ENCODE assay signal across 3 cellular contexts in the genomic region with DNA sequence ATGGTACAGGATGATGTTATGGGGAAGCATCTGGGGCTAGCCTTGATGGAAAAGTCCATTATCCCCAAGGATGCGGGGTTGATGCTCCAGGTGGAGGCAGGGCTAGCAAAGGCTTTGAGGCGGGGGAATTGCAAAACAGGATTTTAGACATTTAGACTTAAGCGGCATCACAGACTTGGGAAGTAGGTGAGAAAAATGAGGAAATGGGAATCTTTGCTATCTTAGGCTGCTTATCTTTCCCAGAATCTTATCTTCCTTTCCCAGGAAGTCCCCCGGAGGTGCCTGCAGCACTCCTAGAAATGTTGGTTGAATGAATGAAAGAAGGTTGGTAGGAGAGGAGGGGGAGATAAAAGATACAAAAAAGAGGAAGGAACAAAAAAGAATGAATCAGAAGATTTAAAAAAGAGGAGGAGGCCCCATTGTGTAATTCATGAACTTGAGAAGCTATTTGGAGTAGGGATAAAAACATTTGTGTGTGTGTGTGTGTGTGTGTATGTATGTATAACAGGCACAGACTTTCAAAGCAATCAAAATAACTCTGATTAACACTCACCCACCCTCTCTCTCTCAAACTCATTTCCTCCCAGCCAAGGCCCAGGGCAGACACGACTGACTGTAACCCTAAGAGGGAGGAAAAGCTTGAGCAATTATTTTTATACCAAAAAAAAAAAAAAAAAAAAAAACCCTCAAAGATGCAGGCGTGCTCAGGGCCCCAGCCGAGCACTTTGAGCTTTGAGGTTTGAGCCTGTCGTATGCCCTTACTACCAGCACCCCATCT.
A peak's percentile ranks its signal among the peaks of the same experiment; 100 is the strongest.
TF ChIP-seq lines count a peak whose summit lies in the region.

No MANE protein-coding gene starts in this region.

TF ChIP-seq in IMR-90, 13 proteins besides CTCF, POLR2A, EP300 and RAD21:
- TF ChIP-seq CEBPB (IDR thresholded peaks at IDR 0.05; ENCODE audit: low read depth, low read length), result peak; percentile 68
- TF ChIP-seq, protein P1, sequence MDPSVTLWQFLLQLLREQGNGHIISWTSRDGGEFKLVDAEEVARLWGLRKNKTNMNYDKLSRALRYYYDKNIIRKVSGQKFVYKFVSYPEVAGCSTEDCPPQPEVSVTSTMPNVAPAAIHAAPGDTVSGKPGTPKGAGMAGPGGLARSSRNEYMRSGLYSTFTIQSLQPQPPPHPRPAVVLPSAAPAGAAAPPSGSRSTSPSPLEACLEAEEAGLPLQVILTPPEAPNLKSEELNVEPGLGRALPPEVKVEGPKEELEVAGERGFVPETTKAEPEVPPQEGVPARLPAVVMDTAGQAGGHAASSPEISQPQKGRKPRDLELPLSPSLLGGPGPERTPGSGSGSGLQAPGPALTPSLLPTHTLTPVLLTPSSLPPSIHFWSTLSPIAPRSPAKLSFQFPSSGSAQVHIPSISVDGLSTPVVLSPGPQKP (IDR thresholded peaks at IDR 0.05; ENCODE audit: borderline replicate concordance, low read depth, low read length), result no peak
TF ChIP-seq in IMR-90: peak in this region for 1.

TF ChIP-seq in HEK293T, 16 proteins besides CTCF, POLR2A, EP300 and RAD21:
- TF ChIP-seq CTBP1 (IDR thresholded peaks at IDR 0.05; ENCODE audit: borderline replicate concordance) (no peak), SUZ12 (IDR thresholded peaks at IDR 0.05) (no peak), BHLHE40 (IDR thresholded peaks at IDR 0.05; ENCODE audit: borderline replicate concordance) (no peak), FOXK2 (IDR thresholded peaks at IDR 0.05) (no peak), TARDBP (IDR thresholded peaks at IDR 0.05) (no peak), LEF1 (IDR thresholded peaks at IDR 0.05; ENCODE audit: borderline replicate concordance) (no peak), ARNT (IDR thresholded peaks at IDR 0.05) (no peak)

TF ChIP-seq in WTC11, 78 proteins besides CTCF, POLR2A, EP300 and RAD21:
- no peak for TF ChIP-seq ZNF121 (CRISPR knock-in tag; IDR thresholded peaks at IDR 0.05)
- TF ChIP-seq, protein P2, sequence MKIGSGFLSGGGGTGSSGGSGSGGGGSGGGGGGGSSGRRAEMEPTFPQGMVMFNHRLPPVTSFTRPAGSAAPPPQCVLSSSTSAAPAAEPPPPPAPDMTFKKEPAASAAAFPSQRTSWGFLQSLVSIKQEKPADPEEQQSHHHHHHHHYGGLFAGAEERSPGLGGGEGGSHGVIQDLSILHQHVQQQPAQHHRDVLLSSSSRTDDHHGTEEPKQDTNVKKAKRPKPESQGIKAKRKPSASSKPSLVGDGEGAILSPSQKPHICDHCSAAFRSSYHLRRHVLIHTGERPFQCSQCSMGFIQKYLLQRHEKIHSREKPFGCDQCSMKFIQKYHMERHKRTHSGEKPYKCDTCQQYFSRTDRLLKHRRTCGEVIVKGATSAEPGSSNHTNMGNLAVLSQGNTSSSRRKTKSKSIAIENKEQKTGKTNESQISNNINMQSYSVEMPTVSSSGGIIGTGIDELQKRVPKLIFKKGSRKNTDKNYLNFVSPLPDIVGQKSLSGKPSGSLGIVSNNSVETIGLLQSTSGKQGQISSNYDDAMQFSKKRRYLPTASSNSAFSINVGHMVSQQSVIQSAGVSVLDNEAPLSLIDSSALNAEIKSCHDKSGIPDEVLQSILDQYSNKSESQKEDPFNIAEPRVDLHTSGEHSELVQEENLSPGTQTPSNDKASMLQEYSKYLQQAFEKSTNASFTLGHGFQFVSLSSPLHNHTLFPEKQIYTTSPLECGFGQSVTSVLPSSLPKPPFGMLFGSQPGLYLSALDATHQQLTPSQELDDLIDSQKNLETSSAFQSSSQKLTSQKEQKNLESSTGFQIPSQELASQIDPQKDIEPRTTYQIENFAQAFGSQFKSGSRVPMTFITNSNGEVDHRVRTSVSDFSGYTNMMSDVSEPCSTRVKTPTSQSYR (CRISPR knock-in tag; IDR thresholded peaks at IDR 0.05), result no peak
- no peak for TF ChIP-seq PRRX2 (CRISPR knock-in tag; IDR thresholded peaks at IDR 0.05)
- no peak for TF ChIP-seq GRHL2 (CRISPR knock-in tag; IDR thresholded peaks at IDR 0.05; ENCODE audit: insufficient replicate concordance, severe bottlenecking)
- TF ChIP-seq MYBL2 (CRISPR knock-in tag; IDR thresholded peaks at IDR 0.05), result no peak
- TF ChIP-seq ZNF138 (CRISPR knock-in tag; conservative IDR thresholded peaks at IDR 0.05), result no peak
- TF ChIP-seq TP53 (CRISPR knock-in tag; IDR thresholded peaks at IDR 0.05), result no peak
- TF ChIP-seq, protein P3, sequence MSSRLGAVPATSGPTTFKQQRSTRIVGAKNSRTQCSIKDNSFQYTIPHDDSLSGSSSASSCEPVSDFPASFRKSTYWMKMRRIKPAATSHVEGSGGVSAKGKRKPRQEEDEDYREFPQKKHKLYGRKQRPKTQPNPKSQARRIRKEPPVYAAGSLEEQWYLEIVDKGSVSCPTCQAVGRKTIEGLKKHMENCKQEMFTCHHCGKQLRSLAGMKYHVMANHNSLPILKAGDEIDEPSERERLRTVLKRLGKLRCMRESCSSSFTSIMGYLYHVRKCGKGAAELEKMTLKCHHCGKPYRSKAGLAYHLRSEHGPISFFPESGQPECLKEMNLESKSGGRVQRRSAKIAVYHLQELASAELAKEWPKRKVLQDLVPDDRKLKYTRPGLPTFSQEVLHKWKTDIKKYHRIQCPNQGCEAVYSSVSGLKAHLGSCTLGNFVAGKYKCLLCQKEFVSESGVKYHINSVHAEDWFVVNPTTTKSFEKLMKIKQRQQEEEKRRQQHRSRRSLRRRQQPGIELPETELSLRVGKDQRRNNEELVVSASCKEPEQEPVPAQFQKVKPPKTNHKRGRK (CRISPR knock-in tag; IDR thresholded peaks at IDR 0.05; ENCODE audit: borderline replicate concordance), result no peak
- no peak for TF ChIP-seq FOXJ3 (CRISPR knock-in tag; IDR thresholded peaks at IDR 0.05; ENCODE audit: borderline replicate concordance)
- TF ChIP-seq, protein P4, sequence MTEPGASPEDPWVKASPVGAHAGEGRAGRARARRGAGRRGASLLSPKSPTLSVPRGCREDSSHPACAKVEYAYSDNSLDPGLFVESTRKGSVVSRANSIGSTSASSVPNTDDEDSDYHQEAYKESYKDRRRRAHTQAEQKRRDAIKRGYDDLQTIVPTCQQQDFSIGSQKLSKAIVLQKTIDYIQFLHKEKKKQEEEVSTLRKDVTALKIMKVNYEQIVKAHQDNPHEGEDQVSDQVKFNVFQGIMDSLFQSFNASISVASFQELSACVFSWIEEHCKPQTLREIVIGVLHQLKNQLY (CRISPR knock-in tag; IDR thresholded peaks at IDR 0.05), result no peak
- no peak for TF ChIP-seq TEAD4 (CRISPR knock-in tag; IDR thresholded peaks at IDR 0.05)
- TF ChIP-seq ZNF396 (CRISPR knock-in tag; IDR thresholded peaks at IDR 0.05; ENCODE audit: borderline replicate concordance), result no peak
